In the genomic region with DNA sequence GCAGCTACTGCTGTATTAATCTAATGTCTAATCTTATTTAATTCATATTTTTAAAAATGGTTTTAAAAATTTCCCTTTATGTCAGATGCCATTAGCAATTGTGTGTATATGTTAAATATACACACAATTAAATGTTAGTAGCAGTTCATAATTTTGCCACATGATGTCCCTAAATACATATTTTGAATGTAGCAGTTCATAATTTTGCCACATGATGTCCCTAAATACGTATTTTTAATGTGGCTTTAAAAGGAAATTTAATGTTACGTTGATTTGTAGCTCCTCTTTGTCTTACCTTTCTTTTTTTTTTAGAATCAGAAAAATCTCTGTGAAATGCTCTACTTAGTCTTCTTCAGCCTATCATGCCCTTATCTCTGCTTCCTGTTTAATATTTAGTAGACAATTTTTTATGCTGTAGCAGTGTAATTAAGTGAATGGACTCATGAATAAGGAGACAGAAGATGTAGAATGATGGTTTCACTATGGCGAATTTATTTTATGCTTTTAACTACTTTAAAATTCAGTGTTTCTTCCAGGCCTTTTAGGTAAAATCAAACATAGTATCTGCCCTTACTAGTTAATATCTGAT, we compare ENCODE assay signal across 8 cellular contexts. TPM values are rescaled to one million over a fixed set of nuclear protein-coding genes. Genes with fewer than 3 reads are reported as not detected.
DNase-seq lines count a peak whose midpoint lies in the region; ATAC-seq and TF ChIP-seq lines count a peak whose summit lies in the region.

No MANE protein-coding gene starts in this region.

- H3K4me1 ChIP-seq in lung (ENCODE audit: control insufficient read depth in 2 of 2, insufficient read depth in 2 of 2, low read length in 2 of 2) = no peaks in the 10 kb centered on the region

- peak; percentile 44 for TF ChIP-seq CTCF in GM12864 (IDR thresholded peaks at IDR 0.05; ENCODE audit: low read depth, low read length, missing control alignments)
- TF ChIP-seq CTCF in astrocyte of the cerebellum (IDR thresholded peaks at IDR 0.05; ENCODE audit: low read depth, low read length, missing control alignments) = peak; percentile 20
- no peak for TF ChIP-seq CTCF in lung (IDR thresholded peaks at IDR 0.05; ENCODE audit: control extremely low read depth, extremely low read depth)

- H3K36me3 ChIP-seq in lung (ENCODE audit: control insufficient read depth in 2 of 2, insufficient read depth in 2 of 2, low read length in 2 of 2) = no peaks in the 10 kb centered on the region

- peak; percentile 5 for DNase-seq in GM12864 (ENCODE audit: low read depth)
- peak; percentile 43 for DNase-seq in LHCN-M2 (ENCODE audit: low read depth)
- DNase-seq in astrocyte of the cerebellum (ENCODE audit: low read depth) = peak; percentile 13
- DNase-seq in lung (ENCODE audit: low spot score) = no peak
- no peak for DNase-seq in stimulated activated CD4-positive, alpha-beta T cell treated with anti-CD3 and anti-CD28 coated beads, Interleukin-4, amount 100 ng/mL, for 24 hours
- DNase-seq in stimulated activated CD4-positive, alpha-beta T cell treated with anti-CD3 and anti-CD28 coated beads, Interleukin-4, amount 100 ng/mL, for 1 hour = no peak

- H3K4me3 ChIP-seq in GM12864 (ENCODE audit: low read depth, low read length) (no peak overlapping the region), astrocyte of the cerebellum (ENCODE audit: low read depth, low read length) (no peak overlapping the region), lung (no peak overlapping the region)

- no peaks in the 10 kb centered on the region for H3K27me3 ChIP-seq in lung (ENCODE audit: control insufficient read depth, insufficient read depth)

- in situ Hi-C loops in astrocyte of the cerebellum (cut with HindIII; ENCODE audit: low sequenced_read_pairs) = no loop called here

- WGBS in lung, 2 donors = 21 to 27% methylated on average over 3 of the region's 3 CpGs

- no peaks in the 10 kb centered on the region for H3K9me3 ChIP-seq in lung (ENCODE audit: control insufficient read depth in 2 of 2, insufficient read depth in 1 of 2, low read length in 1 of 2)

- peak; percentile 85 for ATAC-seq in GM21528 (IDR thresholded peaks at IDR 0.05; ENCODE audit: low FRiP score, unreplicated experiment)
- ATAC-seq in lung (ENCODE audit: insufficient read depth, low FRiP score) = peak; percentile 53
- ATAC-seq in HG02588 (IDR thresholded peaks at IDR 0.05; ENCODE audit: unreplicated experiment) = no peak

- H3K27ac ChIP-seq in lung (ENCODE audit: low read depth in 1 of 2, low read length in 1 of 2) = no peak overlapping the region

RNA-seq across cellular contexts. Expression of a gene that starts 26.1 kb away (rescaled TPM):
- 0.06 TPM in 1 of 2 replicates, not detected in the other for total RNA-seq in LHCN-M2 (2014; rRNA removed)
- not detected for polyA plus RNA-seq in LHCN-M2 (2012)
- not detected for total RNA-seq in lung
- polyA plus RNA-seq in lung = under 1 TPM in 1 of 2 donors, not detected in 1; 0.06 TPM

Comparison
In these comparisons a context has a peak if more than half of its experiments do, and no peak if none do; other contexts are left out.
1. DNase-seq: peak in GM12864 (single experiment), LHCN-M2 (single experiment) and astrocyte of the cerebellum (single experiment); none in lung (single experiment), stimulated activated CD4-positive, alpha-beta T cell treated with anti-CD3 and anti-CD28 coated beads, Interleukin-4, amount 100 ng/mL, for 24 hours (single experiment) and stimulated activated CD4-positive, alpha-beta T cell treated with anti-CD3 and anti-CD28 coated beads, Interleukin-4, amount 100 ng/mL, for 1 hour (single experiment).